ENCODE assay signal across 18 cellular contexts in genomic region chr10:26844381-26844780, GRCh38. TPM values are rescaled to one million over a fixed set of nuclear protein-coding genes. Genes with fewer than 3 reads are reported as not detected.
DNase-seq lines count a peak whose midpoint lies in the region; ATAC-seq and TF ChIP-seq lines count a peak whose summit lies in the region.
"Had no signal": no experiment of that assay in that cellular context is flagged by ENCODE, and none has a peak within 500 bp of the region (broad histone marks: within the 10 kb centered on the region; RNA-seq: fewer than 3 reads in every experiment).

No MANE protein-coding gene starts in this region.

- no peaks in the 10 kb centered on the region for H3K9me3 Mint-ChIP-seq in activated naive CD8-positive, alpha-beta T cell (ENCODE audit: low read depth)
- H3K9me3 Mint-ChIP-seq in activated naive CD8-positive, alpha-beta T cell treated with anti-CD3 and anti-CD28 coated beads for 36 hours = peaks cover 4% of the 10 kb centered on the region
- H3K9me3 Mint-ChIP-seq: activated CD4-positive, alpha-beta memory T cell treated with anti-CD3 and anti-CD28 coated beads for 36 hours had no signal

- H3K9me3 ChIP-seq in RWPE2 (ENCODE audit: severe bottlenecking) (no peaks in the 10 kb centered on the region), ascending aorta (no peaks in the 10 kb centered on the region)
- H3K9me3 ChIP-seq: SK-N-SH had no signal

- no peak for TF ChIP-seq CTCF in RWPE2 (IDR thresholded peaks at IDR 0.05; ENCODE audit: poor library complexity, severe bottlenecking)
- TF ChIP-seq CTCF in ascending aorta (IDR thresholded peaks at IDR 0.05) = no peak

- peak overlapping the region; percentile 18 for H3K4me3 Mint-ChIP-seq in activated naive CD8-positive, alpha-beta T cell
- no peak overlapping the region for H3K4me3 Mint-ChIP-seq in activated naive CD8-positive, alpha-beta T cell treated with anti-CD3 and anti-CD28 coated beads for 36 hours
- H3K4me3 Mint-ChIP-seq: activated CD4-positive, alpha-beta memory T cell treated with anti-CD3 and anti-CD28 coated beads for 36 hours; activated naive CD4-positive, alpha-beta T cell treated with anti-CD3 and anti-CD28 coated beads, Interleukin-2, amount 10 ng/mL, durations not matched to agents 7 days and 5 days had no signal

- no peak overlapping the region for H3K4me3 ChIP-seq in RWPE2 (ENCODE audit: severe bottlenecking)
- no peak overlapping the region for H3K4me3 ChIP-seq in ascending aorta

- H3K27ac ChIP-seq in RWPE2 (ENCODE audit: poor library complexity, severe bottlenecking) (peak overlapping the region; percentile 21), epithelial cell of prostate (peak overlapping the region; percentile 51), ascending aorta (no peak overlapping the region)

- peaks cover 13% of the 10 kb centered on the region for H3K36me3 Mint-ChIP-seq in activated naive CD8-positive, alpha-beta T cell
- H3K36me3 Mint-ChIP-seq in activated naive CD8-positive, alpha-beta T cell treated with anti-CD3 and anti-CD28 coated beads for 36 hours = peaks cover 38% of the 10 kb centered on the region

- peaks cover 74% of the 10 kb centered on the region for H3K4me1 Mint-ChIP-seq in activated naive CD8-positive, alpha-beta T cell (ENCODE audit: low read depth)
- peaks cover 54% of the 10 kb centered on the region for H3K4me1 Mint-ChIP-seq in activated naive CD8-positive, alpha-beta T cell treated with anti-CD3 and anti-CD28 coated beads for 36 hours

- ATAC-seq in RWPE2 (ENCODE audit: low read depth) = no peak
- ATAC-seq in GM21528 (IDR thresholded peaks at IDR 0.05; ENCODE audit: low FRiP score, unreplicated experiment) = no peak
- no peak for ATAC-seq in HG02885 (IDR thresholded peaks at IDR 0.05; ENCODE audit: poor library complexity, unreplicated experiment)

- H3K36me3 ChIP-seq in RWPE2 (ENCODE audit: low read depth) (0 out of 2 replicates have a peak, but pooled peaks cover 3% of the 10 kb centered on the region), ascending aorta (peaks cover 0 to 3% of the 10 kb centered on the region in 2 donors)

- H3K27me3 ChIP-seq in RWPE2 (ENCODE audit: insufficient read depth, poor library complexity, severe bottlenecking) (no peaks in the 10 kb centered on the region), ascending aorta (no peaks in the 10 kb centered on the region)

- no peak for DNase-seq in activated naive CD8-positive, alpha-beta T cell treated with anti-CD3 and anti-CD28 coated beads for 36 hours
- no peak for DNase-seq in RWPE2 (ENCODE audit: low spot score)
- no peak for DNase-seq in epithelial cell of prostate (ENCODE audit: low read depth, low spot score)
- peak; percentile 83 for DNase-seq in putamen (ENCODE audit: low spot score)
- DNase-seq in ascending aorta (ENCODE audit: low spot score in 2 of 2) = no peak
- DNase-seq: activated CD4-positive, alpha-beta memory T cell treated with anti-CD3 and anti-CD28 coated beads for 36 hours; activated naive CD4-positive, alpha-beta T cell treated with anti-CD3 and anti-CD28 coated beads, Interleukin-2, amount 10 ng/mL, durations not matched to agents 7 days and 5 days; C1 segment of cervical spinal cord; midbrain; NCI-H1105 treated with DMSO at 0.1 percent for 48 hours; NCI-H2081 treated with DMSO at 0.1 percent for 48 hours; NCI-H446 treated with DMSO at 0.1 percent for 48 hours; NK-92 treated with Interleukin-12 subunit alpha and Interleukin-12 subunit beta, amount 100 ng/mL, for 24 hours; retina; SK-N-SH had no signal

- peak overlapping the region; percentile 48 for H3K27ac Mint-ChIP-seq in activated naive CD8-positive, alpha-beta T cell
- H3K27ac Mint-ChIP-seq in activated naive CD8-positive, alpha-beta T cell treated with anti-CD3 and anti-CD28 coated beads for 36 hours = no peak overlapping the region
- H3K27ac Mint-ChIP-seq: activated CD4-positive, alpha-beta memory T cell treated with anti-CD3 and anti-CD28 coated beads for 36 hours; activated naive CD4-positive, alpha-beta T cell treated with anti-CD3 and anti-CD28 coated beads, Interleukin-2, amount 10 ng/mL, durations not matched to agents 7 days and 5 days had no signal

- intact Hi-C loops in ascending aorta (cut with DNase I) = no loop called here

- no peaks in the 10 kb centered on the region for H3K27me3 Mint-ChIP-seq in activated naive CD8-positive, alpha-beta T cell
- H3K27me3 Mint-ChIP-seq in activated naive CD8-positive, alpha-beta T cell treated with anti-CD3 and anti-CD28 coated beads for 36 hours = no peaks in the 10 kb centered on the region
- H3K27me3 Mint-ChIP-seq: activated CD4-positive, alpha-beta memory T cell treated with anti-CD3 and anti-CD28 coated beads for 36 hours; activated naive CD4-positive, alpha-beta T cell treated with anti-CD3 and anti-CD28 coated beads, Interleukin-2, amount 10 ng/mL, durations not matched to agents 7 days and 5 days had no signal

- H3K4me1 ChIP-seq in RWPE2 (ENCODE audit: insufficient read depth, poor library complexity, severe bottlenecking) (peaks cover 9% of the 10 kb centered on the region), ascending aorta (peaks cover 0 to 2% of the 10 kb centered on the region in 2 donors)

RNA-seq across cellular contexts. Expression of gene ABI1, which starts 16.4 kb away (rescaled TPM):
- 10 to 100 TPM; 31.4 to 31.7 TPM for total RNA-seq in activated naive CD8-positive, alpha-beta T cell treated with anti-CD3 and anti-CD28 coated beads for 36 hours
- 5.7 TPM for total RNA-seq in ascending aorta

Comparison
In these comparisons a context has a peak if more than half of its experiments do, and no peak if none do; other contexts are left out.
1. H3K27ac ChIP-seq: peak in RWPE2 (single experiment) and epithelial cell of prostate (single experiment); none in ascending aorta (0 of 2).